1 cellular context compared by ENCODE assay signal in genomic region chr4:102483990-102484692, GRCh38.
A peak's percentile ranks its signal among the peaks of the same experiment; 100 is the strongest.
TF ChIP-seq lines count a peak whose summit lies in the region.
"Not testable (repeated sequence)": the region's sequence is repeated elsewhere in the genome, so short reads cannot be mapped to it uniquely, and the experiment has no call there.

No MANE protein-coding gene starts in this region.

TF ChIP-seq in HepG2, 621 proteins besides CTCF, POLR2A, EP300 and RAD21:
- TF ChIP-seq NFYB (CRISPR knock-in tag; IDR thresholded peaks at IDR 0.05) (peak; percentile 75), NONO (CRISPR knock-in tag; conservative IDR thresholded peaks at IDR 0.05) (0 out of 2 replicates have a peak, but pooled peaks have one; percentile 23), ZMYM4 (CRISPR knock-in tag; IDR thresholded peaks at IDR 0.05) (peak; percentile 39; the same call in 1 of the 2 replicates), POGZ (CRISPR knock-in tag; IDR thresholded peaks at IDR 0.05) (0 out of 2 replicates have a peak, but pooled peaks have one; percentile 31), NFYC (CRISPR knock-in tag; IDR thresholded peaks at IDR 0.05) (peak; percentile 70)
- TF ChIP-seq NONO (IDR thresholded peaks at IDR 0.05) = not testable (repeated sequence)
TF ChIP-seq in HepG2: peak in this region for 5; not testable (repeated sequence) for 616.
